Comparison of ENCODE assay signal across 13 cellular contexts in the genomic region with DNA sequence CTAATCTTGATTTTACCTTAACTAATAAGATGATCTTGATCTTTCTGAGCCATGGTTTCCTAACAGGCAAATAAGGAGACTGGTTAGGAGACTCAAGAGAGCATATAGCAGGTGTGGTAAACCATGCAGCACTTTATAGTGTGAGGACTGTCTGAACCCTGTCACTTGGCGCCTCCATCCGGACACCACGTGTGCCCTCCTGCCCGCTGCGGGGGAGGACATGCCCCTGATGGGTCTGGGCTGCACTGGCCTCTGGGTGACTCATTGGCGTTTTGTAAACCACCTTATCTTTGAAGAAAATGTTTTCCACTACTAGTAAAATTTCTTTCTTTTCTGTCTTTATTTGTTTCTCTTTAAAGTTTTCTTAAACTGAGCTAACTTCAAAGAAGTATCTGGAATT.
A peak's percentile ranks its signal among the peaks of the same experiment; 100 is the strongest.
DNase-seq lines count a peak whose midpoint lies in the region; ATAC-seq, FAIRE-seq and TF ChIP-seq lines count a peak whose summit lies in the region.
"Had no signal": no experiment of that assay in that cellular context is flagged by ENCODE, and none has a peak within 500 bp of the region (broad histone marks: within the 10 kb centered on the region; RNA-seq: fewer than 3 reads in every experiment).

No MANE protein-coding gene starts in this region.

- no peak overlapping the region for H3K4me3 Mint-ChIP-seq in astrocyte (ENCODE audit: unreplicated experiment)
- H3K4me3 Mint-ChIP-seq in activated CD8-positive, alpha-beta T cell treated with anti-CD3 and anti-CD28 coated beads, Interleukin-2, amount 10 ng/mL, durations not matched to agents 7 days and 5 days: no peak overlapping the region
- H3K4me3 Mint-ChIP-seq: mesothelial cell of epicardium had no signal

- H3K27me3 ChIP-seq in astrocyte (ENCODE audit: insufficient read depth, low read length) (no peaks in the 10 kb centered on the region), psoas muscle (ENCODE audit: insufficient read depth in 3 of 3, low read length in 2 of 3) (no peaks in the 10 kb centered on the region)
- H3K27me3 ChIP-seq: upper lobe of left lung had no signal

- H3K9me3 Mint-ChIP-seq in astrocyte (ENCODE audit: unreplicated experiment): no peaks in the 10 kb centered on the region
- H3K9me3 Mint-ChIP-seq in activated CD8-positive, alpha-beta T cell treated with anti-CD3 and anti-CD28 coated beads, Interleukin-2, amount 10 ng/mL, durations not matched to agents 7 days and 5 days (ENCODE audit: insufficient read depth): no peaks in the 10 kb centered on the region
- H3K9me3 Mint-ChIP-seq: mesothelial cell of epicardium had no signal

- ATAC-seq in GM18502 (IDR thresholded peaks at IDR 0.05; ENCODE audit: poor library complexity, unreplicated experiment) (peak; percentile 36), HG03558 (IDR thresholded peaks at IDR 0.05; ENCODE audit: extremely low read depth, unreplicated experiment) (peak; percentile 30), psoas muscle (peak; percentile 36 to 75 (median 59)), HG03135 (IDR thresholded peaks at IDR 0.05; ENCODE audit: unreplicated experiment) (no peak), HG03139 (IDR thresholded peaks at IDR 0.05; ENCODE audit: unreplicated experiment) (no peak), HG03097 (IDR thresholded peaks at IDR 0.05; ENCODE audit: low FRiP score, unreplicated experiment) (no peak)
- ATAC-seq in activated CD8-positive, alpha-beta T cell treated with anti-CD3 and anti-CD28 coated beads, Interleukin-2, amount 10 ng/mL, durations not matched to agents 7 days and 5 days: no peak

- no peak overlapping the region for H3K27ac ChIP-seq in astrocyte (ENCODE audit: low read depth, low read length)
- peak overlapping the region; percentile 92 for H3K27ac ChIP-seq in psoas muscle

- no peaks in the 10 kb centered on the region for H3K27me3 Mint-ChIP-seq in astrocyte (ENCODE audit: low read depth, unreplicated experiment)
- peaks cover 10% of the 10 kb centered on the region for H3K27me3 Mint-ChIP-seq in activated CD8-positive, alpha-beta T cell treated with anti-CD3 and anti-CD28 coated beads, Interleukin-2, amount 10 ng/mL, durations not matched to agents 7 days and 5 days (ENCODE audit: low read depth)

- POLR2A ChIA-PET in activated CD8-positive, alpha-beta T cell treated with anti-CD3 and anti-CD28 coated beads, Interleukin-2, amount 10 ng/mL, durations not matched to agents 7 days and 5 days (lab: Charles Lee): no interaction called here

- H3K9me3 ChIP-seq in astrocyte (ENCODE audit: insufficient read depth, low read depth, low read length) (no peaks in the 10 kb centered on the region), psoas muscle (no peaks in the 10 kb centered on the region)
- H3K9me3 ChIP-seq: upper lobe of left lung had no signal

- H3K4me3 ChIP-seq in astrocyte (ENCODE audit: insufficient read depth, low read depth, low read length) (no peak overlapping the region), psoas muscle (peak overlapping the region; percentile 26)
- H3K4me3 ChIP-seq: upper lobe of left lung had no signal

- DNase-seq in astrocyte (ENCODE audit: low read depth) (peak; percentile 56), psoas muscle (peak in 1 of 2 donors; percentile 51)
- DNase-seq in activated CD8-positive, alpha-beta T cell treated with anti-CD3 and anti-CD28 coated beads, Interleukin-2, amount 10 ng/mL, durations not matched to agents 7 days and 5 days: no peak
- DNase-seq: HCEC 1CT; NCI-H1105; stimulated activated CD4-positive, alpha-beta T cell treated with anti-CD3 and anti-CD28 coated beads, Interleukin-12 subunit alpha, Interleukin-12 subunit beta, amount 100 ng/mL, for 4 hours had no signal

- peaks cover 45% of the 10 kb centered on the region for H3K4me1 Mint-ChIP-seq in astrocyte (ENCODE audit: low read depth, unreplicated experiment)
- peaks cover 4% of the 10 kb centered on the region for H3K4me1 Mint-ChIP-seq in activated CD8-positive, alpha-beta T cell treated with anti-CD3 and anti-CD28 coated beads, Interleukin-2, amount 10 ng/mL, durations not matched to agents 7 days and 5 days (ENCODE audit: low read depth)

- CTCF ChIA-PET in activated CD8-positive, alpha-beta T cell treated with anti-CD3 and anti-CD28 coated beads, Interleukin-2, amount 10 ng/mL, durations not matched to agents 7 days and 5 days (lab: Charles Lee): no interaction called here

- WGBS in psoas muscle, 3 donors: 60 to 79% (median 69%) methylated on average over 6 of the region's 6 CpGs

- peak overlapping the region; percentile 3 for H3K4me2 ChIP-seq in astrocyte (ENCODE audit: low read length)

- no peaks in the 10 kb centered on the region for H3K36me3 Mint-ChIP-seq in astrocyte (ENCODE audit: low read depth, unreplicated experiment)
- H3K36me3 Mint-ChIP-seq in activated CD8-positive, alpha-beta T cell treated with anti-CD3 and anti-CD28 coated beads, Interleukin-2, amount 10 ng/mL, durations not matched to agents 7 days and 5 days (ENCODE audit: low read depth): no peaks in the 10 kb centered on the region
- H3K36me3 Mint-ChIP-seq: mesothelial cell of epicardium had no signal

- no peak for TF ChIP-seq CTCF in astrocyte (IDR thresholded peaks at IDR 0.05; ENCODE audit: insufficient read depth, low read depth, low read length)
- TF ChIP-seq CTCF in psoas muscle (IDR thresholded peaks at IDR 0.05): no peak

- H3K79me2 ChIP-seq in astrocyte (ENCODE audit: insufficient read depth, low read length): peaks cover 54% of the 10 kb centered on the region

- H3K36me3 ChIP-seq in astrocyte (ENCODE audit: insufficient read depth, low read length) (no peaks in the 10 kb centered on the region), psoas muscle (ENCODE audit: insufficient read depth in 1 of 2, low read depth in 1 of 2) (no peaks in the 10 kb centered on the region)
- H3K36me3 ChIP-seq: upper lobe of left lung had no signal

- peaks cover 17% of the 10 kb centered on the region for H3K4me1 ChIP-seq in astrocyte (ENCODE audit: insufficient read depth, low read length)
- H3K4me1 ChIP-seq in psoas muscle: peaks cover 89% of the 10 kb centered on the region

- no peak overlapping the region for H3K27ac Mint-ChIP-seq in astrocyte (ENCODE audit: unreplicated experiment)
- H3K27ac Mint-ChIP-seq in activated CD8-positive, alpha-beta T cell treated with anti-CD3 and anti-CD28 coated beads, Interleukin-2, amount 10 ng/mL, durations not matched to agents 7 days and 5 days: no peak overlapping the region

- no peak for FAIRE-seq in astrocyte (lab: Jason Lieb, UNC)

- intact Hi-C loops in psoas muscle (cut with DNase I): loop anchor here (5.0 kb wide), 2 partner anchors 34 to 81 kb away; no protein-coding TSS in a partner anchor

- no peak overlapping the region for H3K9ac ChIP-seq in astrocyte (ENCODE audit: low read length)

- H2AFZ ChIP-seq in astrocyte (ENCODE audit: low read depth, low read length): no peak overlapping the region

- peaks cover 22% of the 10 kb centered on the region for H4K20me1 ChIP-seq in astrocyte (ENCODE audit: insufficient read depth, low read length)

Comparison
In these comparisons a context has a peak if more than half of its experiments do, and no peak if none do; other contexts are left out.
1. ATAC-seq: peak in GM18502 (single experiment), HG03558 (single experiment) and psoas muscle (4 of 4); none in activated CD8-positive, alpha-beta T cell treated with anti-CD3 and anti-CD28 coated beads, Interleukin-2, amount 10 ng/mL, durations not matched to agents 7 days and 5 days (single experiment), HG03135 (single experiment), HG03139 (single experiment) and HG03097 (single experiment).